8 cellular contexts compared by ENCODE assay signal in the genomic region with DNA sequence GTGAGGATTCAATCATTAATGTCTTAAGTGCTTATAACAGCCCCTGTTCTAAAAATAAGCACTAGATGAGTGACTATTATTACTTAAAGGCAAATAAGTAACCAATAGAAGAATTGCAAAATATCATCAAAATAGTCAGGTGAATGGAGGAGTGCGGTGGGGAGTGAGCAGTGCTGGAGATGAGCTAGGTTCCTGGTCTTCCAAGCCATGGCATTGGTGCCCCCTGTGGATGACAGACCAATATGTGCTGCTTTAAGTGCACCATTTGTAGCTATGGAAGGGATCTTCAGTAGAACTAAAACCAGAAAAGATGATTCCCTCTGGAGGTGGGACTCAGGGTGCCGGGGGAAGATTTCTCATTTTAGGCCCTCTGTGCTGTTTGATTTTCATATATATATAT. TPM values are rescaled to one million over a fixed set of nuclear protein-coding genes. Genes with fewer than 3 reads are reported as not detected.
A peak's percentile ranks its signal among the peaks of the same experiment; 100 is the strongest.
DNase-seq lines count a peak whose midpoint lies in the region; ATAC-seq lines count a peak whose summit lies in the region.

No MANE protein-coding gene starts in this region.

- ATAC-seq in GM18861 (IDR thresholded peaks at IDR 0.05; ENCODE audit: unreplicated experiment) (no peak), HG03457 (IDR thresholded peaks at IDR 0.05; ENCODE audit: unreplicated experiment) (no peak)

- DNase-seq in EL (peak; percentile 38), LHCN-M2 (ENCODE audit: low read depth) (peak; percentile 48), amniotic epithelial cell (ENCODE audit: low read depth) (peak; percentile 62), mesenteric fat pad (ENCODE audit: low spot score) (peak; percentile 55), NK-92 (lab: John Stamatoyannopoulos, UW; ENCODE audit: unreplicated experiment) (no peak), HuH-7 (ENCODE audit: low spot score) (no peak)

RNA-seq across cellular contexts. Expression of gene SLC30A1, which starts 46.1 kb away (rescaled TPM):
- total RNA-seq in LHCN-M2 (2014; rRNA removed) (15.5 and 17.0 TPM in 2 replicates), mesenteric fat pad (33.6 TPM)
- 5.5 TPM for polyA plus RNA-seq in LHCN-M2 (2012)

RNA-seq across cellular contexts. Expression of gene NEK2, which starts 50.4 kb away (rescaled TPM):
- total RNA-seq in LHCN-M2 (2014; rRNA removed) (54.4 and 54.9 TPM in 2 replicates), mesenteric fat pad (not detected)
- 10.7 TPM for polyA plus RNA-seq in LHCN-M2 (2012)

Comparison
In these comparisons a context has a peak if more than half of its experiments do, and no peak if none do; other contexts are left out.
1. DNase-seq: peak in EL (single experiment), LHCN-M2 (single experiment), amniotic epithelial cell (single experiment) and mesenteric fat pad (single experiment); none in NK-92 (single experiment) and HuH-7 (single experiment).
2. RNA of gene NEK2, which starts 50.4 kb away (total RNA-seq): 54.4 to 54.9 TPM in LHCN-M2; not detected in mesenteric fat pad (single experiment); every median in the first group is over 10 times any median in the second.